Comparison of ENCODE assay signal across 8 cellular contexts in the genomic region with DNA sequence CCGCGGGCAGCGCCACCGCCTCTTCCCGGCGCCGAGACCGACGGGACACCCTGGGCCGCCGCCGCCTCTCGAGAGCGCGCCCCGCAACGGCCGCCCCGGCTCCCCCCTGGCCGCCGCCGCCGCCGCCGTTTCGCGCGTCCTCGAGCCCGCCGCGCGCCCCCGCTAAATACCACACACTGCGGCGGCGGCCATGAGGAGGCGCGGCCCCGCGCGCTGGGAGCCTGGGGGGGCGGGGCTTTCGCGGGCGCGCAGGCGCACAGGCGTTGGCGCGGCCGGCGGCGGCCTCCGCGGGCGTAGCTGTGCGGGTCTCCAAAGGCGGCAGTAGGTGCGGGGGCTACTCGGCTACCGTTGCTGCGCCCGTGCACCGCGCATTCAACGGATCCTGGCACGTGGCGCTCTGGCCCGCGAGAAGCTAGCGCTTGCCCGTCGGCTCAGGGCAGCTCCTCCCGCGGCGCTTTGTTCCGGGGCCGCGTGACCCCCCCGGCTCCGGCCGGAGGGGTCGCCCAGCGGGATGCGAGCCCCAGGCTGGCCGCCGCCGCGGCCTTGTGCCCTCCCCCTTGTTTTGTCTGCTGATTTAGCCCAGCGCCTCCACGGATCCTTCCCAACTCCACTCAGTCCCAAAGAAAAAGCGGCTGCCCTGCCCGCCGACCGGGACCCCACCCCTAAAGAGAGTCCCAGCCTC. TPM values are rescaled to one million over a fixed set of nuclear protein-coding genes. Genes with fewer than 3 reads are reported as not detected.
DNase-seq lines count a peak whose midpoint lies in the region; ATAC-seq and TF ChIP-seq lines count a peak whose summit lies in the region.

TSS of gene SIAH1 (minus strand) at position 142 of the 682 bp plus-strand sequence. CDS start 22,985 bp downstream, outside the sequence.

- 1% methylated on average over 31 of the region's 96 CpGs; no CpG with 5 or more reads in 1 of the 2 donors for WGBS in transverse colon (ENCODE audit: low coverage in 1 of 2), 2 donors

- H3K4me3 Mint-ChIP-seq in activated naive CD8-positive, alpha-beta T cell treated with anti-CD3 and anti-CD28 coated beads, Interleukin-2, amount 10 ng/mL, durations not matched to agents 7 days and 5 days = peak within 1 kb of the TSS; percentile 95

- TF ChIP-seq EP300 in transverse colon (IDR thresholded peaks at IDR 0.05; ENCODE audit: low read depth) = no peak

- intact Hi-C loops in transverse colon (cut with DNase I; ENCODE audit: low total_unique reads) = loop anchor here (10.0 kb wide), 1 partner anchor 239 kb away; no protein-coding TSS in a partner anchor

- ATAC-seq in activated naive CD8-positive, alpha-beta T cell treated with anti-CD3 and anti-CD28 coated beads, Interleukin-2, amount 10 ng/mL, durations not matched to agents 7 days and 5 days (ENCODE audit: low read depth) = peak; percentile 79

- H3K4me1 Mint-ChIP-seq in activated naive CD8-positive, alpha-beta T cell treated with anti-CD3 and anti-CD28 coated beads, Interleukin-2, amount 10 ng/mL, durations not matched to agents 7 days and 5 days = peaks cover 17% of the 10 kb centered on the region

- DNase-seq in GM03348 (ENCODE audit: low spot score) (peak; percentile 98), GOT3 (lab: John Stamatoyannopoulos, UW) (peak; percentile 77), LoVo (ENCODE audit: low spot score) (peak; percentile 83), SW 1271 (lab: John Stamatoyannopoulos, UW) (peak; percentile 19 to 52), cardiac muscle cell (ENCODE audit: low read depth in 1 of 2, low spot score in 1 of 2) (peak; percentile 89 to 94), pons (ENCODE audit: low spot score) (peak; percentile 74), transverse colon (peak; percentile 88)
- peak; percentile 97 for DNase-seq in activated naive CD8-positive, alpha-beta T cell treated with anti-CD3 and anti-CD28 coated beads, Interleukin-2, amount 10 ng/mL, durations not matched to agents 7 days and 5 days

- H3K27ac ChIP-seq in cardiac muscle cell = peak within 1 kb of the TSS; percentile 100
- peak within 1 kb of the TSS; percentile 97 to 100 (median 100) for H3K27ac ChIP-seq in transverse colon

- no peaks in the 10 kb centered on the region for H3K27me3 Mint-ChIP-seq in activated naive CD8-positive, alpha-beta T cell treated with anti-CD3 and anti-CD28 coated beads, Interleukin-2, amount 10 ng/mL, durations not matched to agents 7 days and 5 days

- POLR2A ChIA-PET in activated naive CD8-positive, alpha-beta T cell treated with anti-CD3 and anti-CD28 coated beads, Interleukin-2, amount 10 ng/mL, durations not matched to agents 7 days and 5 days (lab: Charles Lee) = interaction anchor here (0.6 to 2.1 kb wide), 14 partner anchors 8 to 1412 kb away, joined by 3 to 27 read pairs (median 4); partner anchors contain the start of genes DNAJA2 and LONP2

- H3K9me3 ChIP-seq in cardiac muscle cell (ENCODE audit: low read depth) = no peaks in the 10 kb centered on the region
- no peaks in the 10 kb centered on the region for H3K9me3 ChIP-seq in transverse colon

- TF ChIP-seq CTCF in cardiac muscle cell (IDR thresholded peaks at IDR 0.05; ENCODE audit: low read depth, low read length) = no peak
- no peak for TF ChIP-seq CTCF in transverse colon (IDR thresholded peaks at IDR 0.05)

- H3K27ac Mint-ChIP-seq in activated naive CD8-positive, alpha-beta T cell treated with anti-CD3 and anti-CD28 coated beads, Interleukin-2, amount 10 ng/mL, durations not matched to agents 7 days and 5 days = peak within 1 kb of the TSS; percentile 90

- peaks cover 3% of the 10 kb centered on the region for H3K36me3 Mint-ChIP-seq in activated naive CD8-positive, alpha-beta T cell treated with anti-CD3 and anti-CD28 coated beads, Interleukin-2, amount 10 ng/mL, durations not matched to agents 7 days and 5 days

- no peaks in the 10 kb centered on the region for H3K27me3 ChIP-seq in cardiac muscle cell
- H3K27me3 ChIP-seq in transverse colon = no peaks in the 10 kb centered on the region

- peak within 1 kb of the TSS; percentile 99 for H3K4me3 ChIP-seq in cardiac muscle cell
- peak within 1 kb of the TSS; percentile 87 to 99 (median 97) for H3K4me3 ChIP-seq in transverse colon

- in situ Hi-C loops in transverse colon (cut with MboI; ENCODE audit: low pct_ligation_motif_present in 1 of 4, low pct_unique_long_range_greater_than_20kb in 1 of 4, low sequenced_read_pairs in 3 of 4) = loop anchor here in 1 of 4 donors (25.0 kb wide), 1 partner anchor 227 kb away; the partner anchor contains the start of gene N4BP1

- peaks cover 2% of the 10 kb centered on the region for H3K36me3 ChIP-seq in cardiac muscle cell
- no peaks in the 10 kb centered on the region for H3K36me3 ChIP-seq in transverse colon

- no peaks in the 10 kb centered on the region for H3K9me3 Mint-ChIP-seq in activated naive CD8-positive, alpha-beta T cell treated with anti-CD3 and anti-CD28 coated beads, Interleukin-2, amount 10 ng/mL, durations not matched to agents 7 days and 5 days

- H3K4me1 ChIP-seq in cardiac muscle cell (ENCODE audit: low read depth) = peaks cover 7% of the 10 kb centered on the region
- peaks cover 0 to 40% (median 24%) of the 10 kb centered on the region in 4 donors for H3K4me1 ChIP-seq in transverse colon

- peak; percentile 64 for TF ChIP-seq POLR2A in transverse colon (IDR thresholded peaks at IDR 0.05)

RNA-seq across cellular contexts. Expression of gene SIAH1, which starts in this region (rescaled TPM):
- 10 to 100 TPM; 15.9 to 16.5 TPM for total RNA-seq in activated naive CD8-positive, alpha-beta T cell treated with anti-CD3 and anti-CD28 coated beads, Interleukin-2, amount 10 ng/mL, durations not matched to agents 7 days and 5 days
- total RNA-seq in cardiac muscle cell (26.8 and 26.9 TPM in 2 replicates), transverse colon (10 to 100 TPM; 15.1 to 45.9 (median 27.8) TPM)
- polyA plus RNA-seq in cardiac muscle cell = 46.4 and 64.8 TPM in 2 replicates

Comparison
In these comparisons a context has a peak if more than half of its experiments do, and no peak if none do; other contexts are left out.
1. Peak in every context shown above with its lines: DNase-seq, ATAC-seq, H3K4me3 ChIP-seq and H3K27ac ChIP-seq.
2. DNase-seq: peak in every context shown above with its lines; median percentile 98 in GM03348; 97 in activated naive CD8-positive, alpha-beta T cell treated with anti-CD3 and anti-CD28 coated beads, Interleukin-2, amount 10 ng/mL, durations not matched to agents 7 days and 5 days; 92 in cardiac muscle cell; 88 in transverse colon; 83 in LoVo; 77 in GOT3; 74 in pons; 36 in SW 1271.